Comparison of ENCODE assay signal across 8 cellular contexts in the genomic region with DNA sequence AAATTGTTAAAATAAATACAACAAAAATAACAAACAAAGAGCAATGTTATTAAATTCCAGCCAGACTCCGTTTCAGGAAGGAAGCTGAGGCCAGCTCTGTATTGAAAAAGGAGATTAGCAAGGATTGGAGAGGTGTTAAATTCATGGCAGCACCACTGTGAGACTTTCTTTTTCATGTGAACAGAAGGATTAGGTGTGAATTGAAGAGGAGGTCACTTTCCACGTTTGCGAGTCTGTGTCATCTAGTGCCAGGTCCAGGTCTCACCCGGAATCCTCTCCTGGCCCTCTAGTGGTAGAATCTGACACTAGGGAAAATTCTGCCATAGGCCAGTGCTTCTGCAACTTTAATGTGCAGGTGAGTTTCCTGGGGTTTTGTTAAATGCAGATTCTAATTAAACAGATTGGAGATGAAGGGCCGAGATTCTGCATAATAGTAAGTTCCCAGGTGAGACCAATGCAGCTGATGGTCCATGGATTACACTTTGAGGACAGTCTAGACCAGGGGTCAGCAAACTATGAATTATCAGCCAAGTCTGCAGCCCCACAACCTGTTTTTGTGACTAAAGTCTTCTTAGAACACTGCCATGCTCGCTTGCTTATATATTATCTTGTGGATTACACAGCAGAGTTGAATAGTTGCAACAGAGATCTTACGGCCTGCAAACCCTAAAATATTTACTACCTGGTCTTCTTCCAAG. TPM values are rescaled to one million over a fixed set of nuclear protein-coding genes. Genes with fewer than 3 reads are reported as not detected.
DNase-seq lines count a peak whose midpoint lies in the region; ATAC-seq and TF ChIP-seq lines count a peak whose summit lies in the region.

No MANE protein-coding gene starts in this region.

- TF ChIP-seq CTCF in VCaP (conservative IDR thresholded peaks at IDR 0.05): peak; percentile 95
- TF ChIP-seq CTCF in glutamatergic neuron (IDR thresholded peaks at IDR 0.05; ENCODE audit: partially characterized antibody, unreplicated experiment): peak; percentile 88
- TF ChIP-seq CTCF in sigmoid colon (IDR thresholded peaks at IDR 0.05): peak; percentile 30 to 75 (median 44)

- H3K4me1 Mint-ChIP-seq in activated CD4-positive, alpha-beta T cell treated with anti-CD3 and anti-CD28 coated beads for 36 hours: no peaks in the 10 kb centered on the region
- H3K4me1 Mint-ChIP-seq in glutamatergic neuron (ENCODE audit: low read depth, unreplicated experiment): peaks cover 4% of the 10 kb centered on the region

- H3K4me3 Mint-ChIP-seq in activated CD4-positive, alpha-beta T cell treated with anti-CD3 and anti-CD28 coated beads for 36 hours: no peak overlapping the region
- no peak overlapping the region for H3K4me3 Mint-ChIP-seq in glutamatergic neuron (ENCODE audit: unreplicated experiment)

- H3K27ac Mint-ChIP-seq in activated CD4-positive, alpha-beta T cell treated with anti-CD3 and anti-CD28 coated beads for 36 hours: no peak overlapping the region
- H3K27ac Mint-ChIP-seq in glutamatergic neuron (ENCODE audit: unreplicated experiment): no peak overlapping the region

- H3K27ac ChIP-seq in VCaP (peak overlapping the region; percentile 19; the same call in 1 of the 2 replicates), sigmoid colon (no peak overlapping the region)

- no peaks in the 10 kb centered on the region for H3K36me3 ChIP-seq in sigmoid colon

- intact Hi-C loops in activated CD4-positive, alpha-beta T cell treated with anti-CD3 and anti-CD28 coated beads for 36 hours (cut with DNase I, micrococcal nuclease): loop anchor here in 1 of 2 experiments (2.0 kb wide), 1 partner anchor 225 kb away; no protein-coding TSS in a partner anchor
- intact Hi-C loops in sigmoid colon (cut with DNase I): no loop called here

- H3K36me3 Mint-ChIP-seq in activated CD4-positive, alpha-beta T cell treated with anti-CD3 and anti-CD28 coated beads for 36 hours (ENCODE audit: low read depth): no peaks in the 10 kb centered on the region
- no peaks in the 10 kb centered on the region for H3K36me3 Mint-ChIP-seq in glutamatergic neuron (ENCODE audit: unreplicated experiment)

- CTCF ChIA-PET in activated CD4-positive, alpha-beta T cell treated with anti-CD3 and anti-CD28 coated beads for 36 hours (lab: Charles Lee): interaction anchor here (0.6 to 1.0 kb wide), 2 partner anchors 10 to 188 kb away, joined by 3 read pairs; no protein-coding TSS in a partner anchor

- H3K27me3 ChIP-seq in sigmoid colon: no peaks in the 10 kb centered on the region

- ATAC-seq in activated CD4-positive, alpha-beta T cell treated with anti-CD3 and anti-CD28 coated beads for 36 hours: no peak
- ATAC-seq in HG02588 (IDR thresholded peaks at IDR 0.05; ENCODE audit: unreplicated experiment): no peak

- POLR2A ChIA-PET in activated CD4-positive, alpha-beta T cell treated with anti-CD3 and anti-CD28 coated beads for 36 hours (lab: Charles Lee): interaction anchor here (0.6 kb wide), 1 partner anchor 898 kb away, joined by 3 read pairs; no protein-coding TSS in a partner anchor

- peaks cover 15% of the 10 kb centered on the region for H3K27me3 Mint-ChIP-seq in activated CD4-positive, alpha-beta T cell treated with anti-CD3 and anti-CD28 coated beads for 36 hours
- H3K27me3 Mint-ChIP-seq in glutamatergic neuron (ENCODE audit: unreplicated experiment): peaks cover 3% of the 10 kb centered on the region

- H3K9me3 Mint-ChIP-seq in activated CD4-positive, alpha-beta T cell treated with anti-CD3 and anti-CD28 coated beads for 36 hours (ENCODE audit: low read depth): no peaks in the 10 kb centered on the region
- H3K9me3 Mint-ChIP-seq in glutamatergic neuron (ENCODE audit: unreplicated experiment): peaks cover 1% of the 10 kb centered on the region

- no peaks in the 10 kb centered on the region for H3K9me3 ChIP-seq in sigmoid colon

- TF ChIP-seq POLR2A in sigmoid colon (IDR thresholded peaks at IDR 0.05): no peak

- TF ChIP-seq EP300 in sigmoid colon (IDR thresholded peaks at IDR 0.05): no peak

- 22 to 24% methylated on average over 7 of the region's 7 CpGs for WGBS in sigmoid colon, 2 donors

- H3K4me3 ChIP-seq in sigmoid colon: no peak overlapping the region

- peaks cover 0 to 10% (median 7%) of the 10 kb centered on the region in 4 donors for H3K4me1 ChIP-seq in sigmoid colon

- DNase-seq in activated CD4-positive, alpha-beta T cell treated with anti-CD3 and anti-CD28 coated beads for 36 hours: peak; percentile 32
- DNase-seq in activated CD4-positive, alpha-beta T cell treated with anti-CD3 and anti-CD28 coated beads, Interleukin-2, amount 50 U/mL, for 4 hours: no peak
- DNase-seq in HT-29 (ENCODE audit: low spot score): peak; percentile 63
- DNase-seq in glutamatergic neuron: no peak
- no peak for DNase-seq in sigmoid colon
- no peak for DNase-seq in NCI-H187 treated with DMSO at 0.1 percent for 48 hours (lab: John Stamatoyannopoulos, UW)

RNA-seq across cellular contexts. Expression of gene SLC6A1, which starts 9.2 kb away (rescaled TPM):
- not detected for total RNA-seq in activated CD4-positive, alpha-beta T cell treated with anti-CD3 and anti-CD28 coated beads for 36 hours
- not detected in 2 replicates for total RNA-seq in HT-29 (2014; rRNA removed; shearing (Covaris generic))
- total RNA-seq in glutamatergic neuron (ENCODE audit: unreplicated experiment) (0.15 TPM), sigmoid colon (1 to 10 TPM in 1 of 4 donors, under 1 TPM in 3; 0.16 to 1.4 (median 0.32) TPM)
- under 1 TPM in 2 of 3 donors, not detected in 1; under 0.01 to 0.31 TPM for polyA plus RNA-seq in sigmoid colon

Comparison
In these comparisons a context has a peak if more than half of its experiments do, and no peak if none do; other contexts are left out.
1. DNase-seq: peak in activated CD4-positive, alpha-beta T cell treated with anti-CD3 and anti-CD28 coated beads for 36 hours (single experiment) and HT-29 (single experiment); none in activated CD4-positive, alpha-beta T cell treated with anti-CD3 and anti-CD28 coated beads, Interleukin-2, amount 50 U/mL, for 4 hours (0 of 2), glutamatergic neuron (single experiment), sigmoid colon (single experiment) and NCI-H187 treated with DMSO at 0.1 percent for 48 hours (single experiment).
2. CTCF ChIP-seq: peak in every context shown above with its lines; median percentile 95 in VCaP; 88 in glutamatergic neuron; 44 in sigmoid colon.